10 cellular contexts compared by ENCODE assay signal in the genomic region with DNA sequence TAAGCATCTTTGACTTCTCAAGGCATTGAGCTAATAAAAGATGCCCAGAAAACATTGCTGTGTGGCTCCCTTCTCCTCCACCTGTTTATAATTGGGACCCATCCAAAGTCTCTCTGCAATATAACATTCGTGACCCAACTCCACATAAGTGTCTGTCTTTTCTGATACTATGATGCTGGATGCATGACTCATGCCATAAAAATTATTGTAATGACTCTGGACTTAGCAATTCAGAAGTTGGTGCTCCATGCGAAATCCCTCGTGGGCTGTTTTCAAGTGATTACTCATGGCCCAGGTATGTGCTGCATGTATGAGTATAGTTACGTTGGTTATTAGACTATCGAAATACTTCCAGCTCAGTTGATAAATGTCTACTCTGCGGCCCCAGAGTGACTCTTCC. TPM values are rescaled to one million over a fixed set of nuclear protein-coding genes. Genes with fewer than 3 reads are reported as not detected.
DNase-seq lines count a peak whose midpoint lies in the region; ATAC-seq and TF ChIP-seq lines count a peak whose summit lies in the region.
"Had no signal": no experiment of that assay in that cellular context is flagged by ENCODE, and none has a peak within 500 bp of the region (broad histone marks: within the 10 kb centered on the region; RNA-seq: fewer than 3 reads in every experiment).

No MANE protein-coding gene starts in this region.

- no peak overlapping the region for H3K4me3 ChIP-seq in thoracic aorta
- no peak overlapping the region for H3K4me3 ChIP-seq in uterus
- no peak overlapping the region for H3K4me3 ChIP-seq in WERI-Rb-1 (ENCODE audit: low read depth, low read length)

- H3K36me3 ChIP-seq in thoracic aorta (no peaks in the 10 kb centered on the region), uterus (no peaks in the 10 kb centered on the region), WERI-Rb-1 (no peaks in the 10 kb centered on the region)

- peak overlapping the region; percentile 6 for H3K27ac ChIP-seq in foreskin keratinocyte
- H3K27ac ChIP-seq in thoracic aorta: no peak overlapping the region
- H3K27ac ChIP-seq in uterus: no peak overlapping the region
- no peak overlapping the region for H3K27ac ChIP-seq in WERI-Rb-1
- H3K27ac ChIP-seq: 22Rv1 had no signal

- H3K9me3 ChIP-seq in thoracic aorta (no peaks in the 10 kb centered on the region), uterus (no peaks in the 10 kb centered on the region), WERI-Rb-1 (ENCODE audit: severe bottlenecking) (no peaks in the 10 kb centered on the region)

- TF ChIP-seq POLR2A in uterus (IDR thresholded peaks at IDR 0.05): no peak

- DNase-seq in DMS53 (lab: John Stamatoyannopoulos, UW) (peak; percentile 55), DMS53 treated with DMSO at 0.1 percent for 48 hours (lab: John Stamatoyannopoulos, UW; ENCODE audit: unreplicated experiment) (no peak), SW480 (ENCODE audit: low spot score) (peak; percentile 96), foreskin keratinocyte (peak; percentile 98 to 99), thoracic aorta (ENCODE audit: low spot score) (no peak), uterus (no peak), WERI-Rb-1 (no peak)
- DNase-seq: NCI-H524 treated with DMSO at 0.1 percent for 48 hours had no signal

- intact Hi-C loops in uterus (cut with DNase I; ENCODE audit: low total_unique reads): no loop called here

- ATAC-seq in foreskin keratinocyte: peak; percentile 95
- peak; percentile 74 for ATAC-seq in thoracic aorta (ENCODE audit: insufficient number of reproducible peaks, low FRiP score, low read depth)
- no peak for ATAC-seq in HG02884 (IDR thresholded peaks at IDR 0.05; ENCODE audit: unreplicated experiment)

- H3K27me3 ChIP-seq in foreskin keratinocyte (no peaks in the 10 kb centered on the region), thoracic aorta (replicated peaks; ENCODE audit: insufficient read depth) (no peaks in the 10 kb centered on the region), uterus (no peaks in the 10 kb centered on the region), WERI-Rb-1 (ENCODE audit: insufficient read depth, low read depth, severe bottlenecking) (no peaks in the 10 kb centered on the region)

- TF ChIP-seq CTCF in foreskin keratinocyte (conservative IDR thresholded peaks at IDR 0.05): no peak
- no peak for TF ChIP-seq CTCF in thoracic aorta (IDR thresholded peaks at IDR 0.05)
- TF ChIP-seq CTCF in uterus (IDR thresholded peaks at IDR 0.05): no peak
- TF ChIP-seq CTCF in WERI-Rb-1 (IDR thresholded peaks at IDR 0.05; ENCODE audit: low read depth, low read length): no peak

- H3K4me1 ChIP-seq in foreskin keratinocyte: peaks cover 23% of the 10 kb centered on the region
- H3K4me1 ChIP-seq in thoracic aorta (ENCODE audit: control insufficient read depth in 1 of 2, low read depth in 2 of 2): peaks cover 2 to 8% of the 10 kb centered on the region in 2 donors
- no peaks in the 10 kb centered on the region for H3K4me1 ChIP-seq in uterus

RNA-seq across cellular contexts. Expression of gene FJX1, which starts 11.7 kb away (rescaled TPM):
- total RNA-seq in foreskin keratinocyte: 72.5 and 92.3 TPM in 2 replicates
- 57.1 and 75.2 TPM in 2 replicates for polyA plus RNA-seq in foreskin keratinocyte
- total RNA-seq in thoracic aorta: 10 to 100 TPM in 1 of 2 donors, 1 to 10 TPM in 1; 5.4 to 19.2 TPM
- total RNA-seq in uterus: 10 to 100 TPM in 1 of 4 donors, 1 to 10 TPM in 3; 2.1 to 48.5 (median 5.6) TPM

RNA-seq across cellular contexts. Expression of gene TRIM44, which starts 32.7 kb away (rescaled TPM):
- total RNA-seq in foreskin keratinocyte (32.7 and 37.3 TPM in 2 replicates), thoracic aorta (10 to 100 TPM; 26.0 to 26.8 TPM), uterus (10 to 100 TPM; 16.1 to 65.3 (median 40.4) TPM)
- polyA plus RNA-seq in foreskin keratinocyte: 8.4 and 10.4 TPM in 2 replicates

Comparison
In these comparisons a context has a peak if more than half of its experiments do, and no peak if none do; other contexts are left out.
1. DNase-seq: peak in DMS53 (single experiment), SW480 (single experiment) and foreskin keratinocyte (2 of 2); none in DMS53 treated with DMSO at 0.1 percent for 48 hours (single experiment), thoracic aorta (single experiment), uterus (0 of 2) and WERI-Rb-1 (single experiment).